ENCODE assay signal across 20 cellular contexts in genomic region chr1:15737324-15738319, GRCh38. TPM values are rescaled to one million over a fixed set of nuclear protein-coding genes. Genes with fewer than 3 reads are reported as not detected.
DNase-seq lines count a peak whose midpoint lies in the region; ATAC-seq and TF ChIP-seq lines count a peak whose summit lies in the region.
"Had no signal": no experiment of that assay in that cellular context is flagged by ENCODE, and none has a peak within 500 bp of the region (broad histone marks: within the 10 kb centered on the region; RNA-seq: fewer than 3 reads in every experiment).

No MANE protein-coding gene starts in this region.

- DNase-seq in activated CD4-positive, alpha-beta T cell treated with anti-CD3 and anti-CD28 coated beads, Interleukin-2, amount 10 ng/mL, durations not matched to agents 7 days and 5 days, result no peak
- DNase-seq in activated CD4-positive, alpha-beta T cell treated with anti-CD3 and anti-CD28 coated beads, Interleukin-2, amount 50 U/mL, for 48 hours, result no peak
- DNase-seq in colonic mucosa (no peak), naive B cell (no peak), tibial artery (peak in 1 of 2 donors; percentile 65), epidermal melanocyte (ENCODE audit: insufficient read length, low spot score) (no peak), mucosa of descending colon (no peak)
- DNase-seq: 8988T; activated CD4-positive, alpha-beta memory T cell treated with anti-CD3 and anti-CD28 coated beads for 36 hours; activated naive CD8-positive, alpha-beta T cell treated with anti-CD3 and anti-CD28 coated beads, Interleukin-2, amount 50 U/mL, for 24 hours; C1 segment of cervical spinal cord; effector CD4-positive, alpha-beta T cell; IMR-90; NCI-H1930; PC-9; stimulated activated CD4-positive, alpha-beta T cell treated with anti-CD3 and anti-CD28 coated beads, Interleukin-2, amount 100 ng/mL, for 24 hours had no signal

- ATAC-seq in naive B cell (ENCODE audit: low read depth in 2 of 2) (no peak), mucosa of descending colon (no peak), GM21576 (IDR thresholded peaks at IDR 0.05; ENCODE audit: unreplicated experiment) (no peak)
- ATAC-seq: activated naive CD8-positive, alpha-beta T cell treated with anti-CD3 and anti-CD28 coated beads, Interleukin-2, amount 50 U/mL, for 24 hours; natural killer cell treated with Interleukin-12 subunit alpha and Interleukin-12 subunit beta and Interleukin-15 and Interleukin-18, amount 100 ng/mL, for 72 hours had no signal

- H3K27ac Mint-ChIP-seq in activated CD4-positive, alpha-beta T cell treated with anti-CD3 and anti-CD28 coated beads, Interleukin-2, amount 10 ng/mL, durations not matched to agents 7 days and 5 days, result peak overlapping the region; percentile 61
- peak overlapping the region in 5 of 6 donors; percentile 23 to 86 (median 38) for H3K27ac Mint-ChIP-seq in naive B cell
- H3K27ac Mint-ChIP-seq: activated CD4-positive, alpha-beta memory T cell treated with anti-CD3 and anti-CD28 coated beads for 36 hours; activated naive CD8-positive, alpha-beta T cell treated with anti-CD3 and anti-CD28 coated beads, Interleukin-2, amount 50 U/mL, for 24 hours; natural killer cell treated with Interleukin-12 subunit alpha and Interleukin-12 subunit beta and Interleukin-15 and Interleukin-18, amount 100 ng/mL, for 72 hours had no signal

- H3K36me3 Mint-ChIP-seq in activated CD4-positive, alpha-beta T cell treated with anti-CD3 and anti-CD28 coated beads, Interleukin-2, amount 10 ng/mL, durations not matched to agents 7 days and 5 days (ENCODE audit: low read depth), result peaks cover 2% of the 10 kb centered on the region
- no peaks in the 10 kb centered on the region for H3K36me3 Mint-ChIP-seq in naive B cell
- H3K36me3 Mint-ChIP-seq: natural killer cell treated with Interleukin-12 subunit alpha and Interleukin-12 subunit beta and Interleukin-15 and Interleukin-18, amount 100 ng/mL, for 72 hours had no signal

- peaks cover 5% of the 10 kb centered on the region for H3K4me1 ChIP-seq in colonic mucosa
- H3K4me1 ChIP-seq in tibial artery, result peaks cover 0 to 55% (median 34%) of the 10 kb centered on the region in 4 donors
- peaks cover 46% of the 10 kb centered on the region for H3K4me1 ChIP-seq in mucosa of descending colon (ENCODE audit: low read depth)

- TF ChIP-seq CTCF in colonic mucosa (IDR thresholded peaks at IDR 0.05), result no peak
- no peak for TF ChIP-seq CTCF in tibial artery (IDR thresholded peaks at IDR 0.05)
- TF ChIP-seq CTCF in mucosa of descending colon (IDR thresholded peaks at IDR 0.05), result no peak

- CTCF ChIA-PET in activated CD4-positive, alpha-beta T cell treated with anti-CD3 and anti-CD28 coated beads, Interleukin-2, amount 10 ng/mL, durations not matched to agents 7 days and 5 days (lab: Charles Lee), result interaction anchor here (1.6 to 1.9 kb wide), 2 partner anchors 20 to 30 kb away, joined by 4 to 5 read pairs; no protein-coding TSS in a partner anchor

- intact Hi-C loops in colonic mucosa (cut with DNase I) (no loop called here), tibial artery (cut with DNase I; ENCODE audit: low total_unique reads) (no loop called here), mucosa of descending colon (cut with DNase I, micrococcal nuclease) (no loop called here)

- no peaks in the 10 kb centered on the region for H3K27me3 ChIP-seq in colonic mucosa
- H3K27me3 ChIP-seq in tibial artery, result no peaks in the 10 kb centered on the region

- peak overlapping the region; percentile 34 to 42 for H3K9ac ChIP-seq in colonic mucosa (ENCODE audit: low read depth in 2 of 2, low read length in 2 of 2)

- no peaks in the 10 kb centered on the region for H3K27me3 Mint-ChIP-seq in activated CD4-positive, alpha-beta T cell treated with anti-CD3 and anti-CD28 coated beads, Interleukin-2, amount 10 ng/mL, durations not matched to agents 7 days and 5 days
- H3K27me3 Mint-ChIP-seq in naive B cell, result no peaks in the 10 kb centered on the region
- H3K27me3 Mint-ChIP-seq: activated CD4-positive, alpha-beta memory T cell treated with anti-CD3 and anti-CD28 coated beads for 36 hours; activated naive CD8-positive, alpha-beta T cell treated with anti-CD3 and anti-CD28 coated beads, Interleukin-2, amount 50 U/mL, for 24 hours; natural killer cell treated with Interleukin-12 subunit alpha and Interleukin-12 subunit beta and Interleukin-15 and Interleukin-18, amount 100 ng/mL, for 72 hours had no signal

- H3K36me3 ChIP-seq in colonic mucosa (peaks cover 5% of the 10 kb centered on the region), tibial artery (peaks cover 18 to 30% (median 30%) of the 10 kb centered on the region in 3 donors), mucosa of descending colon (ENCODE audit: low read depth) (no peaks in the 10 kb centered on the region)

- H3K27ac ChIP-seq in colonic mucosa (no peak overlapping the region), tibial artery (peak overlapping the region; percentile 31 to 68)
- H3K27ac ChIP-seq: PC-9 had no signal

- no peak overlapping the region for H3K4me3 ChIP-seq in colonic mucosa
- no peak overlapping the region for H3K4me3 ChIP-seq in tibial artery
- no peak overlapping the region for H3K4me3 ChIP-seq in mucosa of descending colon
- H3K4me3 ChIP-seq: PC-9 had no signal

- peaks cover 5% of the 10 kb centered on the region for H3K4me1 Mint-ChIP-seq in activated CD4-positive, alpha-beta T cell treated with anti-CD3 and anti-CD28 coated beads, Interleukin-2, amount 10 ng/mL, durations not matched to agents 7 days and 5 days
- H3K4me1 Mint-ChIP-seq in naive B cell, result peaks cover 5 to 8% (median 8%) of the 10 kb centered on the region in 3 donors
- H3K4me1 Mint-ChIP-seq: activated naive CD8-positive, alpha-beta T cell treated with anti-CD3 and anti-CD28 coated beads, Interleukin-2, amount 50 U/mL, for 24 hours had no signal

- H3K9me3 ChIP-seq in colonic mucosa, result no peaks in the 10 kb centered on the region
- no peaks in the 10 kb centered on the region for H3K9me3 ChIP-seq in tibial artery
- H3K9me3 ChIP-seq in mucosa of descending colon, result no peaks in the 10 kb centered on the region

- POLR2A ChIA-PET in activated CD4-positive, alpha-beta T cell treated with anti-CD3 and anti-CD28 coated beads, Interleukin-2, amount 10 ng/mL, durations not matched to agents 7 days and 5 days (lab: Charles Lee), result interaction anchor here (1.1 kb wide), 1 partner anchor 107 kb away, joined by 3 read pairs; no protein-coding TSS in a partner anchor

- no peaks in the 10 kb centered on the region for H3K9me3 Mint-ChIP-seq in activated CD4-positive, alpha-beta T cell treated with anti-CD3 and anti-CD28 coated beads, Interleukin-2, amount 10 ng/mL, durations not matched to agents 7 days and 5 days
- H3K9me3 Mint-ChIP-seq in naive B cell, result no peaks in the 10 kb centered on the region
- H3K9me3 Mint-ChIP-seq: activated CD4-positive, alpha-beta memory T cell treated with anti-CD3 and anti-CD28 coated beads for 36 hours; activated naive CD8-positive, alpha-beta T cell treated with anti-CD3 and anti-CD28 coated beads, Interleukin-2, amount 50 U/mL, for 24 hours; natural killer cell treated with Interleukin-12 subunit alpha and Interleukin-12 subunit beta and Interleukin-15 and Interleukin-18, amount 100 ng/mL, for 72 hours had no signal

- H3K4me3 Mint-ChIP-seq in activated CD4-positive, alpha-beta T cell treated with anti-CD3 and anti-CD28 coated beads, Interleukin-2, amount 10 ng/mL, durations not matched to agents 7 days and 5 days, result no peak overlapping the region
- no peak overlapping the region for H3K4me3 Mint-ChIP-seq in naive B cell
- H3K4me3 Mint-ChIP-seq: activated CD4-positive, alpha-beta memory T cell treated with anti-CD3 and anti-CD28 coated beads for 36 hours; activated naive CD8-positive, alpha-beta T cell treated with anti-CD3 and anti-CD28 coated beads, Interleukin-2, amount 50 U/mL, for 24 hours; natural killer cell treated with Interleukin-12 subunit alpha and Interleukin-12 subunit beta and Interleukin-15 and Interleukin-18, amount 100 ng/mL, for 72 hours had no signal

RNA-seq across cellular contexts. Expression of gene SLC25A34, which starts 1.6 kb away (rescaled TPM):
- 1 to 10 TPM; 1.8 to 2.2 TPM for total RNA-seq in activated CD4-positive, alpha-beta T cell treated with anti-CD3 and anti-CD28 coated beads, Interleukin-2, amount 10 ng/mL, durations not matched to agents 7 days and 5 days
- total RNA-seq in colonic mucosa, result 10 to 100 TPM in 1 of 2 donors, 1 to 10 TPM in 1; 3.2 to 16.0 TPM
- polyA plus RNA-seq in naive B cell (ENCODE audit: low read depth in 6 of 6), result 1 to 10 TPM in 1 of 6 donors, under 1 TPM in 1, not detected in 4; 0.73 to 1.3 TPM
- 10 to 100 TPM in 1 of 3 donors, 1 to 10 TPM in 2; 6.4 to 15.7 (median 8.1) TPM for total RNA-seq in mucosa of descending colon

RNA-seq across cellular contexts. Expression of gene TMEM82, which starts 4.7 kb away (rescaled TPM):
- total RNA-seq in activated CD4-positive, alpha-beta T cell treated with anti-CD3 and anti-CD28 coated beads, Interleukin-2, amount 10 ng/mL, durations not matched to agents 7 days and 5 days, result not detected
- total RNA-seq in colonic mucosa (10 to 100 TPM; 11.5 to 17.0 TPM), mucosa of descending colon (10 to 100 TPM in 2 of 3 donors, 1 to 10 TPM in 1; 8.0 to 19.7 (median 16.8) TPM)
- not detected for polyA plus RNA-seq in naive B cell (ENCODE audit: low read depth in 6 of 6)
- total RNA-seq: activated CD4-positive, alpha-beta memory T cell treated with anti-CD3 and anti-CD28 coated beads for 36 hours; IMR-90; natural killer cell treated with Interleukin-12 subunit alpha and Interleukin-12 subunit beta and Interleukin-15 and Interleukin-18, amount 100 ng/mL, for 72 hours; NCI-H460; PC-9 had no signal
- polyA plus RNA-seq: IMR-90, thymus had no signal

RNA-seq across cellular contexts. Expression of gene FBLIM1, which starts 21.0 kb away (rescaled TPM):
- total RNA-seq in activated CD4-positive, alpha-beta T cell treated with anti-CD3 and anti-CD28 coated beads, Interleukin-2, amount 10 ng/mL, durations not matched to agents 7 days and 5 days, result under 1 TPM in 1 of 2 experiments, not detected in 1; 0.12 TPM
- total RNA-seq in colonic mucosa (100 to 1,000 TPM; 167 to 213 TPM), mucosa of descending colon (100 to 1,000 TPM; 154 to 268 (median 260) TPM)
- not detected for polyA plus RNA-seq in naive B cell (ENCODE audit: low read depth in 6 of 6)
- total RNA-seq: natural killer cell treated with Interleukin-12 subunit alpha and Interleukin-12 subunit beta and Interleukin-15 and Interleukin-18, amount 100 ng/mL, for 72 hours had no signal

RNA-seq across cellular contexts. Expression of gene PLEKHM2, which starts 53.5 kb away (rescaled TPM):
- 10 to 100 TPM; 52.7 to 56.0 TPM for total RNA-seq in activated CD4-positive, alpha-beta T cell treated with anti-CD3 and anti-CD28 coated beads, Interleukin-2, amount 10 ng/mL, durations not matched to agents 7 days and 5 days
- total RNA-seq in colonic mucosa (10 to 100 TPM; 32.7 to 37.2 TPM), mucosa of descending colon (10 to 100 TPM; 32.2 to 57.3 (median 36.2) TPM)
- 10 to 100 TPM in 3 of 6 donors, 1 to 10 TPM in 3; 1.9 to 13.7 (median 8.9) TPM for polyA plus RNA-seq in naive B cell (ENCODE audit: low read depth in 6 of 6)

Comparison
In these comparisons a context has a peak if more than half of its experiments do, and no peak if none do; other contexts are left out.
1. RNA of gene TMEM82, which starts 4.7 kb away (total RNA-seq): 11.5 to 17.0 TPM in colonic mucosa and 8.0 to 19.7 TPM in mucosa of descending colon; not detected in activated CD4-positive, alpha-beta T cell treated with anti-CD3 and anti-CD28 coated beads, Interleukin-2, amount 10 ng/mL, durations not matched to agents 7 days and 5 days; every median in the first group is over 4 times any median in the second.
2. RNA of gene FBLIM1, which starts 21.0 kb away (total RNA-seq): 154 to 268 TPM in mucosa of descending colon and 167 to 213 TPM in colonic mucosa; 0.12 TPM in activated CD4-positive, alpha-beta T cell treated with anti-CD3 and anti-CD28 coated beads, Interleukin-2, amount 10 ng/mL, durations not matched to agents 7 days and 5 days; every median in the first group is over 100 times any median in the second.